9 cellular contexts compared by ENCODE assay signal in the genomic region with DNA sequence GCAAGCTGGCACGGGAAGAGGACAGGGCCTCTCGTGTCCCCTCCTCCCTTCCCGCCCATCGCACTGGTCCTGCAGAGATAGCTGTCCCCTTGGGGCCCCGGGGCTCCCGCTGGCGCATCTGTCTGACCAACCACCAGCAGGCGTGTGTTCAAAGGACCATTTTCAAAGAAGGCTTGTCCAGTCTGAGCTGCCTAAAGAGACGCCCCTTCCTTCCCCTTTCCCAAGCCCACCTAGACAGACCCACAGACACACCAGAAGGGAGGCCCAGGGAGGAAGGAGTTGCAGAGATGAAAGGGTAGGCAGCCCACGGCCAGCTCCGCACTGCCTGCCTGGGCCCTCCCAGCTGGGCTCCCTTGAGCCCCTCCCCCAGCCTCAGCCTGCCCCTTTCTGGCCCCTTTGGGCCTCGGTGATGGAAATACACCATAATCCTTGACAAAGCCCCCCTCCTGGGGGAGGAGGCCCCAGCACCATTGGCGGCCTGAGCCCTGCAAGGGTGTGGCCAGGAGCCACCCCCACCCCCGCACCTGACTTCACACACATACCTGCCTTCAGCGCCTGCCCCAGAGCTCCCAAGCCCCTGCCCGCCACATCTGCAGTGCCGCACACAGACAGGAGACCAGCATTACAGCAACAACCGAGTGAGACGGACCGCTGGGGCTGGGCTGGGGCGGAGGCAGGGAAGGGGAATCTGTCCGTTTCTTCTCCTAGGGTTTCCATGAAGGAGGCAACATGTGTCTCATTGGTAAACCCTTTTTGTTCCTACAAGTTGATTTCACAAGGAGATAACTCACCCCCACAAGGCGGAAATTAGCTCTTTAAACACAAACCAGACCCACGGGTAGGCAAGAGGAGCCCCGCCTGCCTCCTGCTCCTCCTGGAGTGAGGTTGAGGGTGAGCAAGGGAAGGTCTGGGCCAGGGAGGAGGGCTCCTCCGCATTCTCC. TPM values are rescaled to one million over a fixed set of nuclear protein-coding genes. Genes with fewer than 3 reads are reported as not detected.
DNase-seq lines count a peak whose midpoint lies in the region; ATAC-seq lines count a peak whose summit lies in the region.
"Had no signal": no experiment of that assay in that cellular context is flagged by ENCODE, and none has a peak within 500 bp of the region (broad histone marks: within the 10 kb centered on the region; RNA-seq: fewer than 3 reads in every experiment).

A gene with protein sequence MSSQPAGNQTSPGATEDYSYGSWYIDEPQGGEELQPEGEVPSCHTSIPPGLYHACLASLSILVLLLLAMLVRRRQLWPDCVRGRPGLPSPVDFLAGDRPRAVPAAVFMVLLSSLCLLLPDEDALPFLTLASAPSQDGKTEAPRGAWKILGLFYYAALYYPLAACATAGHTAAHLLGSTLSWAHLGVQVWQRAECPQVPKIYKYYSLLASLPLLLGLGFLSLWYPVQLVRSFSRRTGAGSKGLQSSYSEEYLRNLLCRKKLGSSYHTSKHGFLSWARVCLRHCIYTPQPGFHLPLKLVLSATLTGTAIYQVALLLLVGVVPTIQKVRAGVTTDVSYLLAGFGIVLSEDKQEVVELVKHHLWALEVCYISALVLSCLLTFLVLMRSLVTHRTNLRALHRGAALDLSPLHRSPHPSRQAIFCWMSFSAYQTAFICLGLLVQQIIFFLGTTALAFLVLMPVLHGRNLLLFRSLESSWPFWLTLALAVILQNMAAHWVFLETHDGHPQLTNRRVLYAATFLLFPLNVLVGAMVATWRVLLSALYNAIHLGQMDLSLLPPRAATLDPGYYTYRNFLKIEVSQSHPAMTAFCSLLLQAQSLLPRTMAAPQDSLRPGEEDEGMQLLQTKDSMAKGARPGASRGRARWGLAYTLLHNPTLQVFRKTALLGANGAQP (minus strand): TSS at position 327 of the 941 bp plus-strand sequence. CDS start 520 bp downstream, outside the sequence.

- no peaks in the 10 kb centered on the region for H3K4me1 Mint-ChIP-seq in stimulated activated naive CD8-positive, alpha-beta T cell treated with anti-CD3 and anti-CD28 coated beads, Interleukin-15, Interleukin-2, amounts not matched to agents 100 ng/mL and 50 ng/mL, for 24 hours (ENCODE audit: low read depth)

- H3K4me3 Mint-ChIP-seq in stimulated activated naive CD8-positive, alpha-beta T cell treated with anti-CD3 and anti-CD28 coated beads, Interleukin-15, Interleukin-2, amounts not matched to agents 100 ng/mL and 50 ng/mL, for 24 hours, result no peak within 1 kb of the TSS

- no peak for DNase-seq in stimulated activated naive CD8-positive, alpha-beta T cell treated with anti-CD3 and anti-CD28 coated beads, Interleukin-15, Interleukin-2, amounts not matched to agents 100 U/mL and 50 U/mL, for 24 hours
- DNase-seq in SK-N-DZ (ENCODE audit: low spot score) (peak; percentile 93), iPS DF 19.7 (ENCODE audit: low read depth, low spot score) (peak; percentile 85), kidney tubule cell (ENCODE audit: low spot score) (no peak), mucosa of gallbladder (ENCODE audit: low spot score) (no peak), SHP77 (lab: John Stamatoyannopoulos, UW) (no peak)
- no peak for DNase-seq in activated CD8-positive, alpha-beta memory T cell treated with anti-CD3 and anti-CD28 coated beads, Interleukin-2, amount 50 U/mL, for 48 hours
- DNase-seq: NCI-H226 had no signal

- H3K27me3 Mint-ChIP-seq in stimulated activated naive CD8-positive, alpha-beta T cell treated with anti-CD3 and anti-CD28 coated beads, Interleukin-15, Interleukin-2, amounts not matched to agents 100 ng/mL and 50 ng/mL, for 24 hours, result peaks cover 6% of the 10 kb centered on the region

- H3K9me3 Mint-ChIP-seq in stimulated activated naive CD8-positive, alpha-beta T cell treated with anti-CD3 and anti-CD28 coated beads, Interleukin-15, Interleukin-2, amounts not matched to agents 100 ng/mL and 50 ng/mL, for 24 hours, result no peaks in the 10 kb centered on the region

- ATAC-seq in stimulated activated naive CD8-positive, alpha-beta T cell treated with anti-CD3 and anti-CD28 coated beads, Interleukin-15, Interleukin-2, amounts not matched to agents 100 U/mL and 50 U/mL, for 24 hours, result no peak

- peak within 1 kb of the TSS; percentile 45 for H3K27ac Mint-ChIP-seq in stimulated activated naive CD8-positive, alpha-beta T cell treated with anti-CD3 and anti-CD28 coated beads, Interleukin-15, Interleukin-2, amounts not matched to agents 100 ng/mL and 50 ng/mL, for 24 hours

- H3K36me3 Mint-ChIP-seq in stimulated activated naive CD8-positive, alpha-beta T cell treated with anti-CD3 and anti-CD28 coated beads, Interleukin-15, Interleukin-2, amounts not matched to agents 100 ng/mL and 50 ng/mL, for 24 hours (ENCODE audit: low read depth), result no peaks in the 10 kb centered on the region

RNA-seq across cellular contexts. Expression of the gene that starts here (rescaled TPM):
- polyA plus RNA-seq in SK-N-DZ (2014; cell fraction: cytosol; rRNA removed), result 27.5 and 44.1 TPM in 2 replicates
- polyA plus RNA-seq in SK-N-DZ (2014; cell fraction: nucleus; rRNA removed), result 148 and 152 TPM in 2 replicates
- total RNA-seq in mucosa of gallbladder, result 0.75 TPM

Comparison
In these comparisons a context has a peak if more than half of its experiments do, and no peak if none do; other contexts are left out.
1. DNase-seq: peak in SK-N-DZ (single experiment) and iPS DF 19.7 (single experiment); none in stimulated activated naive CD8-positive, alpha-beta T cell treated with anti-CD3 and anti-CD28 coated beads, Interleukin-15, Interleukin-2, amounts not matched to agents 100 U/mL and 50 U/mL, for 24 hours (single experiment), kidney tubule cell (single experiment), mucosa of gallbladder (single experiment), activated CD8-positive, alpha-beta memory T cell treated with anti-CD3 and anti-CD28 coated beads, Interleukin-2, amount 50 U/mL, for 48 hours (single experiment) and SHP77 (0 of 2).